In the genomic region with DNA sequence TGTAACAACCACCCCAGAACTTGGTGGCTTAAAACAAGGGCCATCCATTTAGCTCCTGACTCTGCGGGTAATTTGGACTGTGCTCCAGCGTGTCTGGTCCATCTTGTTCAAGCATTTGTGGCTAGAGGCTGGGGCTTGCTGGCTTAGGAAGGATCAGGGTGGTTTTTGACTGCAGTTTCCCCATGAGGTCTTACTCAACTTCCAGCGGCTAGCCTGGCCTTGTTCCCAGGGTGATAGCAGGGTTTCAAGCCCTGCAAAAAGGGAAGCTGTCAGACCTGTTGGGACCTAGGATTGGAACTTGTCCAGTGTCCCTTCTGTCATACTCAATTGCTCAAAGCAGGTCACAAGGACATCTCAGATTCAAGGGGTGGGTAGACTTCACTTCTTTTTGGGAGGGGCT, we compare ENCODE assay signal across 13 cellular contexts.
DNase-seq lines count a peak whose midpoint lies in the region; ATAC-seq and TF ChIP-seq lines count a peak whose summit lies in the region.
"Had no signal": no experiment of that assay in that cellular context is flagged by ENCODE, and none has a peak within 500 bp of the region (broad histone marks: within the 10 kb centered on the region; RNA-seq: fewer than 3 reads in every experiment).

No MANE protein-coding gene starts in this region.

- DNase-seq in NB4 (ENCODE audit: low read depth) (peak; percentile 74), ecto neural progenitor cell (ENCODE audit: low spot score) (peak; percentile 25), mucosa of gallbladder (ENCODE audit: low spot score) (peak; percentile 21)
- DNase-seq: NCI-H1930, NCI-H524, SW 1271 had no signal

- H3K4me1 ChIP-seq in BLaER1 treated with 17β-estradiol and CSF1 and Interleukin-3, amounts not matched to agents 10 nM and 100 nM, result peaks cover 0 to 34% (median 12%) of the 10 kb centered on the region in 10 experiments; a peak in 12 of 20 replicates

- 0 out of 22 replicates have a peak, but pooled peaks cover 0 to 4% (median 0%) of the 10 kb centered on the region in 11 experiments for H3K9me3 ChIP-seq in BLaER1 treated with 17β-estradiol and CSF1 and Interleukin-3, amounts not matched to agents 10 nM and 100 nM (replicated peaks in 1 of 11)

- H3K9ac ChIP-seq in BLaER1 treated with 17β-estradiol and CSF1 and Interleukin-3, amounts not matched to agents 10 nM and 100 nM, result no peak overlapping the region

- no peak for TF ChIP-seq POLR2A in NB4 (IDR thresholded peaks at IDR 0.05; ENCODE audit: extremely low read depth, insufficient read length)

- TF ChIP-seq CTCF in NB4 (IDR thresholded peaks at IDR 0.05; ENCODE audit: low read depth, low read length), result no peak

- ATAC-seq in HG03196 (IDR thresholded peaks at IDR 0.05; ENCODE audit: unreplicated experiment) (no peak), GM21529 (IDR thresholded peaks at IDR 0.05; ENCODE audit: unreplicated experiment) (no peak), GM19452 (IDR thresholded peaks at IDR 0.05; ENCODE audit: unreplicated experiment) (no peak), GM18861 (IDR thresholded peaks at IDR 0.05; ENCODE audit: unreplicated experiment) (no peak)

- H3K4me3 ChIP-seq in BLaER1 treated with 17β-estradiol and CSF1 and Interleukin-3, amounts not matched to agents 10 nM and 100 nM, result no peak overlapping the region
- H3K4me3 ChIP-seq in NB4 (ENCODE audit: low read depth, low read length), result no peak overlapping the region
- H3K4me3 ChIP-seq: coronary artery, PC-9 had no signal

- peak overlapping the region in 6 of 11 experiments; percentile 8 to 59 (median 34); a peak in 10 of 22 replicates for H3K4me2 ChIP-seq in BLaER1 treated with 17β-estradiol and CSF1 and Interleukin-3, amounts not matched to agents 10 nM and 100 nM
- H3K4me2 ChIP-seq: PC-9 had no signal

- H4K20me1 ChIP-seq in BLaER1 treated with 17β-estradiol and CSF1 and Interleukin-3, amounts not matched to agents 10 nM and 100 nM, result no peaks in the 10 kb centered on the region

- H3K36me3 ChIP-seq in BLaER1 treated with 17β-estradiol and CSF1 and Interleukin-3, amounts not matched to agents 10 nM and 100 nM, result no peaks in the 10 kb centered on the region

- H3K27me3 ChIP-seq in BLaER1 treated with 17β-estradiol and CSF1 and Interleukin-3, amounts not matched to agents 10 nM and 100 nM, result no peaks in the 10 kb centered on the region

- H3K27ac ChIP-seq in BLaER1 treated with 17β-estradiol and CSF1 and Interleukin-3, amounts not matched to agents 10 nM and 100 nM, result no peak overlapping the region
- H3K27ac ChIP-seq: coronary artery, PC-9 had no signal

Comparison
In these comparisons a context has a peak if more than half of its experiments do, and no peak if none do; other contexts are left out.
1. DNase-seq: peak in every context shown above with its lines; median percentile 74 in NB4; 25 in ecto neural progenitor cell; 21 in mucosa of gallbladder.